In genomic region chr14:103628221-103628683, GRCh38 we compare ENCODE assay signal across 8 cellular contexts. TPM values are rescaled to one million over a fixed set of nuclear protein-coding genes. Genes with fewer than 3 reads are reported as not detected.
A peak's percentile ranks its signal among the peaks of the same experiment; 100 is the strongest.
DNase-seq lines count a peak whose midpoint lies in the region; ATAC-seq and TF ChIP-seq lines count a peak whose summit lies in the region.

No MANE protein-coding gene starts in this region.

- H3K27ac ChIP-seq in C4-2B (peak overlapping the region; percentile 79), lung (ENCODE audit: low read depth in 1 of 2, low read length in 1 of 2) (peak overlapping the region; percentile 95 to 100)

- peak overlapping the region; percentile 77 to 85 (median 79) for H3K4me3 Mint-ChIP-seq in T-cell
- H3K4me3 Mint-ChIP-seq in effector memory CD8-positive, alpha-beta T cell: peak overlapping the region; percentile 84 to 86

- no peaks in the 10 kb centered on the region for H3K27me3 ChIP-seq in lung (ENCODE audit: control insufficient read depth, insufficient read depth)

- peaks cover 1 to 26% of the 10 kb centered on the region in 2 donors for H3K4me1 ChIP-seq in lung (ENCODE audit: control insufficient read depth in 2 of 2, insufficient read depth in 2 of 2, low read length in 2 of 2)

- POLR2A ChIA-PET in T-cell (lab: Charles Lee): no interaction called here

- TF ChIP-seq CTCF in C4-2B (conservative IDR thresholded peaks at IDR 0.05): no peak
- TF ChIP-seq CTCF in lung (IDR thresholded peaks at IDR 0.05; ENCODE audit: control extremely low read depth, extremely low read depth): no peak

- peak; percentile 37 for DNase-seq in H4 (ENCODE audit: low spot score)
- DNase-seq in T-cell: peak in 2 of 34 experiments; percentile 14 to 29
- DNase-seq in effector memory CD8-positive, alpha-beta T cell: no peak
- peak; percentile 75 for DNase-seq in lung (ENCODE audit: low spot score)
- peak; percentile 72 for DNase-seq in stromal cell of bone marrow (ENCODE audit: low read depth)

- H3K36me3 Mint-ChIP-seq in T-cell: no peaks in the 10 kb centered on the region
- H3K36me3 Mint-ChIP-seq in effector memory CD8-positive, alpha-beta T cell (ENCODE audit: insufficient read depth): peaks cover 31% of the 10 kb centered on the region

- no peaks in the 10 kb centered on the region for H3K9me3 ChIP-seq in lung (ENCODE audit: control insufficient read depth in 2 of 2, insufficient read depth in 1 of 2, low read length in 1 of 2)

- CTCF ChIA-PET in T-cell (lab: Charles Lee): no interaction called here

- ATAC-seq in T-cell (replicated peaks in 1 of 4) (no peak), lung (ENCODE audit: insufficient read depth, low FRiP score) (peak; percentile 65), HG02884 (IDR thresholded peaks at IDR 0.05; ENCODE audit: unreplicated experiment) (no peak), GM19328 (IDR thresholded peaks at IDR 0.05; ENCODE audit: unreplicated experiment) (no peak)
- no peak for ATAC-seq in effector memory CD8-positive, alpha-beta T cell (replicated peaks)

- peak overlapping the region; percentile 75 to 83 for H3K27ac Mint-ChIP-seq in T-cell
- peak overlapping the region; percentile 91 to 94 for H3K27ac Mint-ChIP-seq in effector memory CD8-positive, alpha-beta T cell

- H3K27me3 Mint-ChIP-seq in T-cell: no peaks in the 10 kb centered on the region
- H3K27me3 Mint-ChIP-seq in effector memory CD8-positive, alpha-beta T cell: no peaks in the 10 kb centered on the region

- H3K4me3 ChIP-seq in lung: peak overlapping the region; percentile 98

- peaks cover 30 to 60% (median 50%) of the 10 kb centered on the region in 3 donors for H3K4me1 Mint-ChIP-seq in T-cell
- H3K4me1 Mint-ChIP-seq in effector memory CD8-positive, alpha-beta T cell (ENCODE audit: low read depth in 2 of 2): peaks cover 24% of the 10 kb centered on the region in 2 donors

- 4% methylated on average over 30 to 31 of the region's 31 CpGs for WGBS in lung, 2 donors

- H3K36me3 ChIP-seq in lung (ENCODE audit: control insufficient read depth in 2 of 2, insufficient read depth in 2 of 2, low read length in 2 of 2): no peaks in the 10 kb centered on the region

- H3K9me3 Mint-ChIP-seq in T-cell: no peaks in the 10 kb centered on the region
- no peaks in the 10 kb centered on the region for H3K9me3 Mint-ChIP-seq in effector memory CD8-positive, alpha-beta T cell

RNA-seq across cellular contexts. Expression of gene KLC1, which starts 0.8 kb away (rescaled TPM):
- 75.5 and 83.8 TPM in 2 replicates for total RNA-seq in H4 (2014; rRNA removed; shearing (Covaris generic))
- total RNA-seq in T-cell (100 to 1,000 TPM; 177 to 241 (median 219) TPM), lung (100 to 1,000 TPM; 181 to 225 TPM)
- 10 to 100 TPM; 93.3 to 97.2 TPM for polyA plus RNA-seq in lung

Comparison
In these comparisons a context has a peak if more than half of its experiments do, and no peak if none do; other contexts are left out.
1. DNase-seq: peak in H4 (single experiment), lung (single experiment) and stromal cell of bone marrow (single experiment); none in effector memory CD8-positive, alpha-beta T cell (0 of 3).